1 cellular context compared by ENCODE assay signal in the genomic region with DNA sequence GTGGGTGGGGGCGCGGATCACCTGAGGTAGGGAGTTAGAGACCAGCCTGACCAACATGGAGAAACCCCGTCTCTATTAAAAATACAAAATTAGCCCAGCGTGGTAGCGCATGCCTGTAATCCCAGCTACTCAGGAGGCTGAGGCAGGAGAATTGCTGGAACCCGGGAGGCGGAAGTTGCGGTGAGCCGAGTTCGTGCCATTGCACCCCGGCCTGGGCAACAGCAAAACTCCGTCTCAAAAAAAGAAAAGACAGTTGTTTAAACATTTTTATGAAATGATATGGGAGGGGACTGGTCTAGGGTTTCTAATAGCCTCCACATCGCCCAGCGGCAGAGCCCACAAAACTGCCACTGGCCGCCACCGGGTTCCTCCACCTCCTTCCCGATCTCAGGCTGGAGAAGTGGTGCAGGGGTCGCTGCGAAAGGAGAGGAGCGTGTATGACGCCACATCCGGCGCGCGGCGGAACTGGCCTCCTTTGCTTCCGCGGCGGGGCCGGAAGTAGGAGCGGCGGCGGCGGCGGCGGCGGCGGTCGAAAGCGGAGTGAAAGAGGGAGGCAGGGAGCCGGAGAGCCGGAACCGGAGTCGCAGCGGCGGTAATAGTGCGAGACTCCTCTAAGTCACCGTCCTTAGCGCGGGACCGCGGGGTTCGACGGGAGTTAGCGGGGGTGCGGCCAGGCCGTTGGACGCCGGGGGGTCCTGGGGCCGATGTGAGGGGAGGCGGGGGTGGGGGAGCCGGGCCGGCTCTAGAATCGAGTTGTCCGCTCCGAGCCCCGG.
TF ChIP-seq lines count a peak whose summit lies in the region.

TSS of gene PPP4C (plus strand) at position 492 of the 773 bp plus-strand sequence. CDS start 384 bp downstream, outside the sequence.

TF ChIP-seq in HepG2, 621 proteins besides CTCF, POLR2A, EP300 and RAD21 (continued from another document and continues in another):
- TF ChIP-seq SNAI1 (CRISPR knock-in tag; IDR thresholded peaks at IDR 0.05; ENCODE audit: borderline replicate concordance) (no peak), ZNF124 (CRISPR knock-in tag; IDR thresholded peaks at IDR 0.05) (no peak), PTBP1 (IDR thresholded peaks at IDR 0.05; ENCODE audit: low read depth, low read length, poor library complexity, severe bottlenecking) (no peak), ZNF431 (CRISPR knock-in tag; IDR thresholded peaks at IDR 0.05; ENCODE audit: borderline replicate concordance, low read depth) (no peak), ZNF510 (CRISPR knock-in tag; IDR thresholded peaks at IDR 0.05; ENCODE audit: low read depth) (no peak), ZNF484 (CRISPR knock-in tag; IDR thresholded peaks at IDR 0.05; ENCODE audit: borderline replicate concordance, low read depth) (0 out of 2 replicates have a peak, but pooled peaks have one; percentile 0), ZNF44 (CRISPR knock-in tag; IDR thresholded peaks at IDR 0.05) (no peak; the same call in 1 of the 2 replicates), ZNF569 (CRISPR knock-in tag; IDR thresholded peaks at IDR 0.05; ENCODE audit: borderline replicate concordance) (peak; percentile 88; the same call in 1 of the 2 replicates), HNRNPK (IDR thresholded peaks at IDR 0.05; ENCODE audit: low read depth, low read length, poor library complexity, severe bottlenecking) (peak; percentile 62), ZNF207 (IDR thresholded peaks at IDR 0.05; ENCODE audit: borderline replicate concordance) (no peak), CREB3 (CRISPR knock-in tag; IDR thresholded peaks at IDR 0.05) (no peak), FOXC1 (CRISPR knock-in tag; IDR thresholded peaks at IDR 0.05; ENCODE audit: borderline replicate concordance) (no peak; the same call in 1 of the 2 replicates), FIP1L1 (IDR thresholded peaks at IDR 0.05; ENCODE audit: borderline replicate concordance, insufficient read depth, low read depth, low read length) (peak; percentile 51; the same call in 1 of the 2 replicates), AHDC1 (CRISPR knock-in tag; IDR thresholded peaks at IDR 0.05; ENCODE audit: borderline replicate concordance) (peak; percentile 35; the same call in 1 of the 2 replicates), EEA1 (CRISPR knock-in tag; IDR thresholded peaks at IDR 0.05; ENCODE audit: borderline replicate concordance) (no peak), ZNF205 (CRISPR knock-in tag; IDR thresholded peaks at IDR 0.05) (no peak), SMAD3 (CRISPR knock-in tag; IDR thresholded peaks at IDR 0.05) (peak; percentile 73; the same call in 1 of the 2 replicates), ZNF33A (CRISPR knock-in tag; IDR thresholded peaks at IDR 0.05; ENCODE audit: borderline replicate concordance) (no peak; the same call in 1 of the 2 replicates), ZNF253 (CRISPR knock-in tag; IDR thresholded peaks at IDR 0.05; ENCODE audit: borderline replicate concordance) (no peak), PAWR (CRISPR knock-in tag; IDR thresholded peaks at IDR 0.05; ENCODE audit: borderline replicate concordance) (no peak), ZNF138 (CRISPR knock-in tag; IDR thresholded peaks at IDR 0.05; ENCODE audit: low read depth) (peak; percentile 67; the same call in 1 of the 2 replicates), HMG20A (CRISPR knock-in tag; IDR thresholded peaks at IDR 0.05; ENCODE audit: borderline replicate concordance) (no peak), ZMYM2 (CRISPR knock-in tag; IDR thresholded peaks at IDR 0.05) (no peak), FOXM1 (CRISPR knock-in tag; IDR thresholded peaks at IDR 0.05) (no peak), FOXP4 (CRISPR knock-in tag; IDR thresholded peaks at IDR 0.05) (peak; percentile 10; the same call in 1 of the 2 replicates), SAFB2 (CRISPR knock-in tag; IDR thresholded peaks at IDR 0.05; ENCODE audit: borderline replicate concordance, low read depth) (peak; percentile 8; the same call in 1 of the 2 replicates), NCOA2 (CRISPR knock-in tag; IDR thresholded peaks at IDR 0.05) (no peak), ZNF660 (CRISPR knock-in tag; IDR thresholded peaks at IDR 0.05; ENCODE audit: borderline replicate concordance, low read depth) (no peak)
- TF ChIP-seq, protein P1, sequence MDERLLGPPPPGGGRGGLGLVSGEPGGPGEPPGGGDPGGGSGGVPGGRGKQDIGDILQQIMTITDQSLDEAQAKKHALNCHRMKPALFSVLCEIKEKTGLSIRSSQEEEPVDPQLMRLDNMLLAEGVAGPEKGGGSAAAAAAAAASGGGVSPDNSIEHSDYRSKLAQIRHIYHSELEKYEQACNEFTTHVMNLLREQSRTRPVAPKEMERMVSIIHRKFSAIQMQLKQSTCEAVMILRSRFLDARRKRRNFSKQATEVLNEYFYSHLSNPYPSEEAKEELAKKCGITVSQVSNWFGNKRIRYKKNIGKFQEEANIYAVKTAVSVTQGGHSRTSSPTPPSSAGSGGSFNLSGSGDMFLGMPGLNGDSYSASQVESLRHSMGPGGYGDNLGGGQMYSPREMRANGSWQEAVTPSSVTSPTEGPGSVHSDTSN (CRISPR knock-in tag; IDR thresholded peaks at IDR 0.05), result no peak
- TF ChIP-seq, protein P2, sequence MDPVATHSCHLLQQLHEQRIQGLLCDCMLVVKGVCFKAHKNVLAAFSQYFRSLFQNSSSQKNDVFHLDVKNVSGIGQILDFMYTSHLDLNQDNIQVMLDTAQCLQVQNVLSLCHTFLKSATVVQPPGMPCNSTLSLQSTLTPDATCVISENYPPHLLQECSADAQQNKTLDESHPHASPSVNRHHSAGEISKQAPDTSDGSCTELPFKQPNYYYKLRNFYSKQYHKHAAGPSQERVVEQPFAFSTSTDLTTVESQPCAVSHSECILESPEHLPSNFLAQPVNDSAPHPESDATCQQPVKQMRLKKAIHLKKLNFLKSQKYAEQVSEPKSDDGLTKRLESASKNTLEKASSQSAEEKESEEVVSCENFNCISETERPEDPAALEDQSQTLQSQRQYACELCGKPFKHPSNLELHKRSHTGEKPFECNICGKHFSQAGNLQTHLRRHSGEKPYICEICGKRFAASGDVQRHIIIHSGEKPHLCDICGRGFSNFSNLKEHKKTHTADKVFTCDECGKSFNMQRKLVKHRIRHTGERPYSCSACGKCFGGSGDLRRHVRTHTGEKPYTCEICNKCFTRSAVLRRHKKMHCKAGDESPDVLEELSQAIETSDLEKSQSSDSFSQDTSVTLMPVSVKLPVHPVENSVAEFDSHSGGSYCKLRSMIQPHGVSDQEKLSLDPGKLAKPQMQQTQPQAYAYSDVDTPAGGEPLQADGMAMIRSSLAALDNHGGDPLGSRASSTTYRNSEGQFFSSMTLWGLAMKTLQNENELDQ (CRISPR knock-in tag; IDR thresholded peaks at IDR 0.05; ENCODE audit: borderline replicate concordance), result no peak; the same call in 1 of the 2 replicates
- TF ChIP-seq, protein P3, sequence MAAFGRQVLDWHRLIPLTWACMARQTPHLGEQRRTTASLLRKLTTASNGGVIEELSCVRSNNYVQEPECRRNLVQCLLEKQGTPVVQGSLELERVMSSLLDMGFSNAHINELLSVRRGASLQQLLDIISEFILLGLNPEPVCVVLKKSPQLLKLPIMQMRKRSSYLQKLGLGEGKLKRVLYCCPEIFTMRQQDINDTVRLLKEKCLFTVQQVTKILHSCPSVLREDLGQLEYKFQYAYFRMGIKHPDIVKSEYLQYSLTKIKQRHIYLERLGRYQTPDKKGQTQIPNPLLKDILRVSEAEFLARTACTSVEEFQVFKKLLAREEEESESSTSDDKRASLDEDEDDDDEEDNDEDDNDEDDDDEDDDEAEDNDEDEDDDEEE (CRISPR knock-in tag; IDR thresholded peaks at IDR 0.05), result peak; percentile 86
- TF ChIP-seq, protein P4, sequence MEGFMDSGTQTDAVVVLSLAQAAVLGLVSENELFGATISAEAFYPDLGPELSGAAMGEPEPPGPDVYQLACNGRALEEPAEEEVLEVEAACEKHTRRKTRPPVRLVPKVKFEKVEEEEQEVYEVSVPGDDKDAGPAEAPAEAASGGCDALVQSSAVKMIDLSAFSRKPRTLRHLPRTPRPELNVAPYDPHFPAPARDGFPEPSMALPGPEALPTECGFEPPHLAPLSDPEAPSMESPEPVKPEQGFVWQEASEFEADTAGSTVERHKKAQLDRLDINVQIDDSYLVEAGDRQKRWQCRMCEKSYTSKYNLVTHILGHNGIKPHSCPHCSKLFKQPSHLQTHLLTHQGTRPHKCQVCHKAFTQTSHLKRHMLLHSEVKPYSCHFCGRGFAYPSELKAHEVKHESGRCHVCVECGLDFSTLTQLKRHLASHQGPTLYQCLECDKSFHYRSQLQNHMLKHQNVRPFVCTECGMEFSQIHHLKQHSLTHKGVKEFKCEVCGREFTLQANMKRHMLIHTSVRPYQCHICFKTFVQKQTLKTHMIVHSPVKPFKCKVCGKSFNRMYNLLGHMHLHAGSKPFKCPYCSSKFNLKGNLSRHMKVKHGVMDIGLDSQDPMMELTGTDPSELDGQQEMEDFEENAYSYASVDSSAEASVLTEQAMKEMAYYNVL (CRISPR knock-in tag; IDR thresholded peaks at IDR 0.05; ENCODE audit: borderline replicate concordance), result 0 out of 2 replicates have a peak, but pooled peaks have one; percentile 53
- TF ChIP-seq, protein P5, sequence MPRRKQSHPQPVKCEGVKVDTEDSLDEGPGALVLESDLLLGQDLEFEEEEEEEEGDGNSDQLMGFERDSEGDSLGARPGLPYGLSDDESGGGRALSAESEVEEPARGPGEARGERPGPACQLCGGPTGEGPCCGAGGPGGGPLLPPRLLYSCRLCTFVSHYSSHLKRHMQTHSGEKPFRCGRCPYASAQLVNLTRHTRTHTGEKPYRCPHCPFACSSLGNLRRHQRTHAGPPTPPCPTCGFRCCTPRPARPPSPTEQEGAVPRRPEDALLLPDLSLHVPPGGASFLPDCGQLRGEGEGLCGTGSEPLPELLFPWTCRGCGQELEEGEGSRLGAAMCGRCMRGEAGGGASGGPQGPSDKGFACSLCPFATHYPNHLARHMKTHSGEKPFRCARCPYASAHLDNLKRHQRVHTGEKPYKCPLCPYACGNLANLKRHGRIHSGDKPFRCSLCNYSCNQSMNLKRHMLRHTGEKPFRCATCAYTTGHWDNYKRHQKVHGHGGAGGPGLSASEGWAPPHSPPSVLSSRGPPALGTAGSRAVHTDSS (CRISPR knock-in tag; conservative IDR thresholded peaks at IDR 0.05), result no peak
